In the genomic region with DNA sequence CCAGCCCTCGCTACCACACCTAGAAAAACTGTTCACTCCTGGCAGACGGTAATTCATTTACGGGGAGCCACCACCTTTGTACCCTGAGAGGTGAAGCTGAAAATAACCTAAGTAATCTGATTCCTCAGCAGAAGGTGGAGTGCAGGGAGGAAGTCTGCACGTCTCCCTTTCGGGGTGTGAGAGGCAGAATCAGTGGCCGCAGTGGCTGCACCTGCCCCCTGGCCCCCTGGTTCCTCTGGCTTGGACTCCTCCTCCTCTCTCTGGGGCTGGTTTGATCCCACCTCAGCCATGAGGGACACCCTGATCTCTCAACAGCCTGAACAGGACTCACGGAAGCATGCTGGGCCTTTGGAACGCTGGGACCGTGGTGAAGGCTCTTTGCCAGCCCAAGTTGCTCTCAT, we compare ENCODE assay signal across 1 cellular context.
TF ChIP-seq lines count a peak whose summit lies in the region.

No MANE protein-coding gene starts in this region.

TF ChIP-seq in SK-N-SH, 30 proteins besides CTCF, POLR2A, EP300 and RAD21 (continued from another document):
- TF ChIP-seq, protein P1, sequence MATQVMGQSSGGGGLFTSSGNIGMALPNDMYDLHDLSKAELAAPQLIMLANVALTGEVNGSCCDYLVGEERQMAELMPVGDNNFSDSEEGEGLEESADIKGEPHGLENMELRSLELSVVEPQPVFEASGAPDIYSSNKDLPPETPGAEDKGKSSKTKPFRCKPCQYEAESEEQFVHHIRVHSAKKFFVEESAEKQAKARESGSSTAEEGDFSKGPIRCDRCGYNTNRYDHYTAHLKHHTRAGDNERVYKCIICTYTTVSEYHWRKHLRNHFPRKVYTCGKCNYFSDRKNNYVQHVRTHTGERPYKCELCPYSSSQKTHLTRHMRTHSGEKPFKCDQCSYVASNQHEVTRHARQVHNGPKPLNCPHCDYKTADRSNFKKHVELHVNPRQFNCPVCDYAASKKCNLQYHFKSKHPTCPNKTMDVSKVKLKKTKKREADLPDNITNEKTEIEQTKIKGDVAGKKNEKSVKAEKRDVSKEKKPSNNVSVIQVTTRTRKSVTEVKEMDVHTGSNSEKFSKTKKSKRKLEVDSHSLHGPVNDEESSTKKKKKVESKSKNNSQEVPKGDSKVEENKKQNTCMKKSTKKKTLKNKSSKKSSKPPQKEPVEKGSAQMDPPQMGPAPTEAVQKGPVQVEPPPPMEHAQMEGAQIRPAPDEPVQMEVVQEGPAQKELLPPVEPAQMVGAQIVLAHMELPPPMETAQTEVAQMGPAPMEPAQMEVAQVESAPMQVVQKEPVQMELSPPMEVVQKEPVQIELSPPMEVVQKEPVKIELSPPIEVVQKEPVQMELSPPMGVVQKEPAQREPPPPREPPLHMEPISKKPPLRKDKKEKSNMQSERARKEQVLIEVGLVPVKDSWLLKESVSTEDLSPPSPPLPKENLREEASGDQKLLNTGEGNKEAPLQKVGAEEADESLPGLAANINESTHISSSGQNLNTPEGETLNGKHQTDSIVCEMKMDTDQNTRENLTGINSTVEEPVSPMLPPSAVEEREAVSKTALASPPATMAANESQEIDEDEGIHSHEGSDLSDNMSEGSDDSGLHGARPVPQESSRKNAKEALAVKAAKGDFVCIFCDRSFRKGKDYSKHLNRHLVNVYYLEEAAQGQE (IDR thresholded peaks at IDR 0.05; ENCODE audit: low read depth, low read length), result no peak
- no peak for TF ChIP-seq EZH2phosphoT487 (IDR thresholded peaks at IDR 0.05; ENCODE audit: borderline replicate concordance, low read depth)
